21 cellular contexts compared by ENCODE assay signal in genomic region chr11:81970886-81971285, GRCh38.
DNase-seq lines count a peak whose midpoint lies in the region; ATAC-seq, FAIRE-seq and TF ChIP-seq lines count a peak whose summit lies in the region.
"Had no signal": no experiment of that assay in that cellular context is flagged by ENCODE, and none has a peak within 500 bp of the region (broad histone marks: within the 10 kb centered on the region; RNA-seq: fewer than 3 reads in every experiment).

No MANE protein-coding gene starts in this region.

- FAIRE-seq in astrocyte (lab: Jason Lieb, UNC), result no peak
- FAIRE-seq: A549, RCC 7860 had no signal

- intact Hi-C loops in activated CD4-positive, alpha-beta T cell treated with anti-CD3 and anti-CD28 coated beads, Interleukin-2, amount 10 ng/mL, durations not matched to agents 24 days and 14 days (cut with micrococcal nuclease), result no loop called here
- intact Hi-C loops in Right ventricle myocardium superior (cut with DNase I), result no loop called here

- H3K79me2 ChIP-seq in GM23338 (replicated peaks; ENCODE audit: insufficient read depth) (no peaks in the 10 kb centered on the region), astrocyte (ENCODE audit: insufficient read depth, low read length) (no peaks in the 10 kb centered on the region), osteoblast (ENCODE audit: insufficient read depth, low read length) (no peaks in the 10 kb centered on the region)

- H3K36me3 Mint-ChIP-seq in GM23338 (ENCODE audit: low read depth) (no peaks in the 10 kb centered on the region), astrocyte (ENCODE audit: low read depth, unreplicated experiment) (no peaks in the 10 kb centered on the region)
- no peaks in the 10 kb centered on the region for H3K36me3 Mint-ChIP-seq in activated CD4-positive, alpha-beta T cell treated with anti-CD3 and anti-CD28 coated beads, Interleukin-2, amount 10 ng/mL, durations not matched to agents 24 days and 14 days (ENCODE audit: low read depth)

- no peaks in the 10 kb centered on the region for H3K27me3 Mint-ChIP-seq in GM23338 (ENCODE audit: insufficient read depth, low read depth, poor library complexity)
- H3K27me3 Mint-ChIP-seq in astrocyte (ENCODE audit: low read depth, unreplicated experiment), result no peaks in the 10 kb centered on the region
- H3K27me3 Mint-ChIP-seq in activated CD4-positive, alpha-beta T cell treated with anti-CD3 and anti-CD28 coated beads, Interleukin-2, amount 10 ng/mL, durations not matched to agents 24 days and 14 days, result no peaks in the 10 kb centered on the region

- H3K27me3 ChIP-seq in GM23338 (ENCODE audit: insufficient read depth), result no peaks in the 10 kb centered on the region
- H3K27me3 ChIP-seq in astrocyte (ENCODE audit: insufficient read depth, low read length), result no peaks in the 10 kb centered on the region
- H3K27me3 ChIP-seq in osteoblast (ENCODE audit: insufficient read depth, low read length), result no peaks in the 10 kb centered on the region
- H3K27me3 ChIP-seq: BE2C, SJSA1 had no signal

- H4K20me1 ChIP-seq in GM23338 (replicated peaks; ENCODE audit: insufficient read depth) (no peaks in the 10 kb centered on the region), astrocyte (ENCODE audit: insufficient read depth, low read length) (no peaks in the 10 kb centered on the region), osteoblast (ENCODE audit: insufficient read depth, low read length) (no peaks in the 10 kb centered on the region)

- no peak overlapping the region for H3K27ac ChIP-seq in GM23338 (ENCODE audit: low read depth)
- H3K27ac ChIP-seq in astrocyte (ENCODE audit: low read depth, low read length), result no peak overlapping the region
- no peak overlapping the region for H3K27ac ChIP-seq in osteoblast (ENCODE audit: low read depth, low read length)
- H3K27ac ChIP-seq: A549, KMS-11, SJSA1 had no signal

- H3K4me1 ChIP-seq in GM23338 (ENCODE audit: insufficient read depth) (no peaks in the 10 kb centered on the region), astrocyte (ENCODE audit: insufficient read depth, low read length) (no peaks in the 10 kb centered on the region), osteoblast (ENCODE audit: insufficient read depth, low read length) (no peaks in the 10 kb centered on the region)
- H3K4me1 ChIP-seq: A549, BE2C, SJSA1 had no signal

- H3K9me3 Mint-ChIP-seq in GM23338 (no peaks in the 10 kb centered on the region), astrocyte (ENCODE audit: unreplicated experiment) (no peaks in the 10 kb centered on the region)
- H3K9me3 Mint-ChIP-seq in activated CD4-positive, alpha-beta T cell treated with anti-CD3 and anti-CD28 coated beads, Interleukin-2, amount 10 ng/mL, durations not matched to agents 24 days and 14 days, result no peaks in the 10 kb centered on the region
- H3K9me3 Mint-ChIP-seq: H9 had no signal

- no peak for TF ChIP-seq CTCF in GM23338 (conservative IDR thresholded peaks at IDR 0.05; ENCODE audit: low read depth in 2 of 2)
- no peak for TF ChIP-seq CTCF in astrocyte (IDR thresholded peaks at IDR 0.05; ENCODE audit: insufficient read depth, low read depth, low read length)
- TF ChIP-seq CTCF in osteoblast (IDR thresholded peaks at IDR 0.05; ENCODE audit: extremely low read depth, low read depth, low read length), result no peak

- ATAC-seq in GM23338 (no peak), Right ventricle myocardium superior (ENCODE audit: poor library complexity) (no peak)
- ATAC-seq: A549 had no signal

- DNase-seq in GM23338 (ENCODE audit: low spot score) (no peak), NCI-H82 treated with DMSO at 0.1 percent for 48 hours (lab: John Stamatoyannopoulos, UW; ENCODE audit: unreplicated experiment) (peak; percentile 34), astrocyte (ENCODE audit: low read depth) (no peak), osteoblast (ENCODE audit: insufficient read length, low spot score, missing footprints) (no peak), Right ventricle myocardium superior (no peak), GM19240 (ENCODE audit: insufficient read length, low spot score) (no peak)
- DNase-seq in activated CD4-positive, alpha-beta T cell treated with anti-CD3 and anti-CD28 coated beads, Interleukin-2, amount 10 ng/mL, durations not matched to agents 24 days and 14 days, result no peak
- DNase-seq in activated CD4-positive, alpha-beta T cell treated with anti-CD3 and anti-CD28 coated beads for 1 hour, result no peak
- DNase-seq: BE2C, DMS79 treated with DMSO at 0.1 percent for 48 hours, H9, HFFc6, IMR-90, NCI-H1092 treated with DMSO at 0.1 percent for 48 hours, NCI-H2029 treated with DMSO at 0.1 percent for 48 hours, NCI-H446, NCI-H526 treated with DMSO at 0.1 percent for 48 hours had no signal

- H3F3A ChIP-seq in GM23338 (replicated peaks; ENCODE audit: low read depth), result no peaks in the 10 kb centered on the region

- H2AFZ ChIP-seq in GM23338, result 0 out of 2 replicates have a peak overlapping the region, but pooled peaks have one; percentile 9
- H2AFZ ChIP-seq in astrocyte (ENCODE audit: low read depth, low read length), result no peak overlapping the region
- H2AFZ ChIP-seq in osteoblast (ENCODE audit: low read length), result peak overlapping the region; percentile 70

- H3K4me3 Mint-ChIP-seq in GM23338, result no peak overlapping the region
- H3K4me3 Mint-ChIP-seq in astrocyte (ENCODE audit: unreplicated experiment), result no peak overlapping the region
- H3K4me3 Mint-ChIP-seq in activated CD4-positive, alpha-beta T cell treated with anti-CD3 and anti-CD28 coated beads, Interleukin-2, amount 10 ng/mL, durations not matched to agents 24 days and 14 days, result no peak overlapping the region
- H3K4me3 Mint-ChIP-seq: H9, HFFc6 had no signal

- no peaks in the 10 kb centered on the region for H3K9me2 ChIP-seq in GM23338 (ENCODE audit: insufficient read depth)

- H3K36me3 ChIP-seq in GM23338 (ENCODE audit: insufficient read depth), result no peaks in the 10 kb centered on the region
- no peaks in the 10 kb centered on the region for H3K36me3 ChIP-seq in astrocyte (ENCODE audit: insufficient read depth, low read length)
- H3K36me3 ChIP-seq in osteoblast (ENCODE audit: insufficient read depth, low read length), result no peaks in the 10 kb centered on the region
- H3K36me3 ChIP-seq: BE2C, SJSA1 had no signal

- no peak overlapping the region for H3K27ac Mint-ChIP-seq in GM23338
- no peak overlapping the region for H3K27ac Mint-ChIP-seq in astrocyte (ENCODE audit: unreplicated experiment)
- no peak overlapping the region for H3K27ac Mint-ChIP-seq in activated CD4-positive, alpha-beta T cell treated with anti-CD3 and anti-CD28 coated beads, Interleukin-2, amount 10 ng/mL, durations not matched to agents 24 days and 14 days
- H3K27ac Mint-ChIP-seq: H9, HFFc6 had no signal

- H3K4me1 Mint-ChIP-seq in GM23338 (no peaks in the 10 kb centered on the region), astrocyte (ENCODE audit: low read depth, unreplicated experiment) (no peaks in the 10 kb centered on the region)
- no peaks in the 10 kb centered on the region for H3K4me1 Mint-ChIP-seq in activated CD4-positive, alpha-beta T cell treated with anti-CD3 and anti-CD28 coated beads, Interleukin-2, amount 10 ng/mL, durations not matched to agents 24 days and 14 days
- H3K4me1 Mint-ChIP-seq: H9 had no signal

- H3K9ac ChIP-seq in astrocyte (ENCODE audit: low read length), result no peak overlapping the region
- H3K9ac ChIP-seq: KMS-11 had no signal

- H3K9me3 ChIP-seq in astrocyte (ENCODE audit: insufficient read depth, low read depth, low read length) (no peaks in the 10 kb centered on the region), osteoblast (ENCODE audit: low read depth, low read length) (no peaks in the 10 kb centered on the region)
- H3K9me3 ChIP-seq: A549, BE2C, SJSA1 had no signal

- H3K4me2 ChIP-seq in GM23338 (no peak overlapping the region), astrocyte (ENCODE audit: low read length) (peak overlapping the region; percentile 2), osteoblast (ENCODE audit: insufficient read depth, low read length) (no peak overlapping the region)
- H3K4me2 ChIP-seq: A549, KMS-11 had no signal

- H3K4me3 ChIP-seq in GM23338 (no peak overlapping the region), astrocyte (ENCODE audit: insufficient read depth, low read depth, low read length) (no peak overlapping the region), osteoblast (ENCODE audit: insufficient read depth, low read length) (no peak overlapping the region)
- H3K4me3 ChIP-seq: A549, SJSA1 had no signal

TF ChIP-seq in GM23338, 12 proteins besides CTCF, POLR2A, EP300 and RAD21 (continues in another document):
- TF ChIP-seq ZNF114 (CRISPR knock-in tag; IDR thresholded peaks at IDR 0.05) (no peak), STAT1 (IDR thresholded peaks at IDR 0.05; ENCODE audit: unreplicated experiment) (no peak), ETS1 (IDR thresholded peaks at IDR 0.05) (no peak), POLR2AphosphoS5 (IDR thresholded peaks at IDR 0.05; ENCODE audit: low read depth) (no peak), CREB1 (CRISPR knock-in tag; IDR thresholded peaks at IDR 0.05; ENCODE audit: low read depth) (no peak), EZH2phosphoT487 (IDR thresholded peaks at IDR 0.05; ENCODE audit: unreplicated experiment) (no peak), NANOG (IDR thresholded peaks at IDR 0.05; ENCODE audit: borderline replicate concordance) (no peak), EZH2 (IDR thresholded peaks at IDR 0.05; ENCODE audit: low read depth, unreplicated experiment) (no peak), JUNB (IDR thresholded peaks at IDR 0.05; ENCODE audit: unreplicated experiment) (no peak), ZNF331 (CRISPR knock-in tag; IDR thresholded peaks at IDR 0.05; ENCODE audit: low read depth) (no peak)
